20 cellular contexts compared by ENCODE assay signal in the genomic region with DNA sequence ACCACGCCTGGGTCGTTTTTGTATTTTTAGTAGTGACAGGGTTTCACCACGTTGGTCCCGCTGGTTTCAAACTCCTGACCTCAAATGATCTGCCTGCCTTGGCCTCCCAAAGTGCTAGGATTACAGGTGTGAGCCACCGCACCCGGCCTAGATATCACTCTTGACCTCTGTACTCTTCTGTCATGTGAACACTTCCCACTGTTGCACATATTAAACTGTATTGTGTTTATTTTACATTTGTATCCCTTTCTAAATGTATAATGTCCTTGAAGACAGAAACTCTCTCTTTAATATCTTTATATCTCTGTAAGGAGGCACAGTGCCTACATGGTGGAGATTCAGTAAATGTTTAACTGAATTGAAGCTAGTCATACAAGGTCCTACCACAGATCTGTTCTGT. TPM values are rescaled to one million over a fixed set of nuclear protein-coding genes. Genes with fewer than 3 reads are reported as not detected.
DNase-seq lines count a peak whose midpoint lies in the region; ATAC-seq and TF ChIP-seq lines count a peak whose summit lies in the region.
"Had no signal": no experiment of that assay in that cellular context is flagged by ENCODE, and none has a peak within 500 bp of the region (broad histone marks: within the 10 kb centered on the region; RNA-seq: fewer than 3 reads in every experiment).

No MANE protein-coding gene starts in this region.

- H3K9me3 Mint-ChIP-seq in activated CD4-positive, alpha-beta memory T cell treated with anti-CD3 and anti-CD28 coated beads for 36 hours = no peaks in the 10 kb centered on the region
- H3K9me3 Mint-ChIP-seq in activated CD4-positive, alpha-beta memory T cell treated with anti-CD3 and anti-CD28 coated beads, Interleukin-2, amount 10 ng/mL, durations not matched to agents 7 days and 5 days = no peaks in the 10 kb centered on the region
- no peaks in the 10 kb centered on the region for H3K9me3 Mint-ChIP-seq in HFFc6
- H3K9me3 Mint-ChIP-seq in effector memory CD8-positive, alpha-beta T cell = no peaks in the 10 kb centered on the region
- no peaks in the 10 kb centered on the region for H3K9me3 Mint-ChIP-seq in stimulated activated effector memory CD8-positive, alpha-beta T cell treated with anti-CD3 and anti-CD28 coated beads, Interleukin-12 subunit alpha, Interleukin-12 subunit beta, amount 100 ng/mL, for 72 hours

- CTCF ChIA-PET in activated CD4-positive, alpha-beta memory T cell treated with anti-CD3 and anti-CD28 coated beads for 36 hours (lab: Charles Lee) = interaction anchor here (4.1 kb wide), 1 partner anchor 17 kb away, joined by 20 read pairs; no protein-coding TSS in a partner anchor
- CTCF ChIA-PET in activated CD4-positive, alpha-beta memory T cell treated with anti-CD3 and anti-CD28 coated beads, Interleukin-2, amount 10 ng/mL, durations not matched to agents 7 days and 5 days (lab: Charles Lee) = interaction anchor here (0.5 to 1.7 kb wide), 3 partner anchors 17 to 605 kb away, joined by 3 to 7 read pairs (median 3); no protein-coding TSS in a partner anchor

- H3K4me3 Mint-ChIP-seq in activated CD4-positive, alpha-beta memory T cell treated with anti-CD3 and anti-CD28 coated beads for 36 hours = no peak overlapping the region
- H3K4me3 Mint-ChIP-seq in activated CD4-positive, alpha-beta memory T cell treated with anti-CD3 and anti-CD28 coated beads, Interleukin-2, amount 10 ng/mL, durations not matched to agents 7 days and 5 days = no peak overlapping the region
- no peak overlapping the region for H3K4me3 Mint-ChIP-seq in HFFc6
- H3K4me3 Mint-ChIP-seq in effector memory CD8-positive, alpha-beta T cell = no peak overlapping the region
- no peak overlapping the region for H3K4me3 Mint-ChIP-seq in stimulated activated effector memory CD8-positive, alpha-beta T cell treated with anti-CD3 and anti-CD28 coated beads, Interleukin-12 subunit alpha, Interleukin-12 subunit beta, amount 100 ng/mL, for 72 hours

- peaks cover 2% of the 10 kb centered on the region for H3K4me1 Mint-ChIP-seq in activated CD4-positive, alpha-beta memory T cell treated with anti-CD3 and anti-CD28 coated beads for 36 hours (ENCODE audit: low read depth)
- peaks cover 2% of the 10 kb centered on the region for H3K4me1 Mint-ChIP-seq in activated CD4-positive, alpha-beta memory T cell treated with anti-CD3 and anti-CD28 coated beads, Interleukin-2, amount 10 ng/mL, durations not matched to agents 7 days and 5 days
- peaks cover 21% of the 10 kb centered on the region for H3K4me1 Mint-ChIP-seq in HFFc6 (ENCODE audit: low read depth)
- no peaks in the 10 kb centered on the region for H3K4me1 Mint-ChIP-seq in effector memory CD8-positive, alpha-beta T cell (ENCODE audit: low read depth in 2 of 2)
- H3K4me1 Mint-ChIP-seq in stimulated activated effector memory CD8-positive, alpha-beta T cell treated with anti-CD3 and anti-CD28 coated beads, Interleukin-12 subunit alpha, Interleukin-12 subunit beta, amount 100 ng/mL, for 72 hours = no peaks in the 10 kb centered on the region

- H3K27me3 Mint-ChIP-seq in activated CD4-positive, alpha-beta memory T cell treated with anti-CD3 and anti-CD28 coated beads for 36 hours = no peaks in the 10 kb centered on the region
- no peaks in the 10 kb centered on the region for H3K27me3 Mint-ChIP-seq in activated CD4-positive, alpha-beta memory T cell treated with anti-CD3 and anti-CD28 coated beads, Interleukin-2, amount 10 ng/mL, durations not matched to agents 7 days and 5 days
- peaks cover 4% of the 10 kb centered on the region; the same call in 1 of the 2 replicates for H3K27me3 Mint-ChIP-seq in HFFc6 (ENCODE audit: insufficient read depth)
- H3K27me3 Mint-ChIP-seq in effector memory CD8-positive, alpha-beta T cell = no peaks in the 10 kb centered on the region

- POLR2A ChIA-PET in activated CD4-positive, alpha-beta memory T cell treated with anti-CD3 and anti-CD28 coated beads for 36 hours (lab: Charles Lee) = interaction anchor here (1.0 to 1.2 kb wide), 2 partner anchors 17 to 19 kb away, joined by 3 to 4 read pairs; a partner anchor contains a TSS
- POLR2A ChIA-PET in activated CD4-positive, alpha-beta memory T cell treated with anti-CD3 and anti-CD28 coated beads, Interleukin-2, amount 10 ng/mL, durations not matched to agents 7 days and 5 days (lab: Charles Lee) = interaction anchor here (0.8 kb wide), 1 partner anchor 69 kb away, joined by 3 read pairs; no protein-coding TSS in a partner anchor

- DNase-seq in activated CD4-positive, alpha-beta memory T cell treated with anti-CD3 and anti-CD28 coated beads for 36 hours = no peak
- no peak for DNase-seq in activated CD4-positive, alpha-beta memory T cell treated with anti-CD3 and anti-CD28 coated beads, Interleukin-2, amount 10 ng/mL, durations not matched to agents 7 days and 5 days
- DNase-seq in HFFc6 (no peak), mucosa of gallbladder (ENCODE audit: low spot score) (no peak), RPMI8226 (no peak)
- DNase-seq in effector memory CD8-positive, alpha-beta T cell = no peak
- DNase-seq in stimulated activated effector memory CD8-positive, alpha-beta T cell treated with anti-CD3 and anti-CD28 coated beads, Interleukin-12 subunit alpha, Interleukin-12 subunit beta, amount 100 ng/mL, for 72 hours (ENCODE audit: low spot score in 2 of 2) = no peak
- DNase-seq: 8988T, ACHN, DMS53, NCI-H1048, NCI-H1417, NCI-H1694, NCI-H2081, NCI-H226, NCI-H510A, NCI-H69, SHP77 treated with DMSO at 0.1 percent for 48 hours had no signal

- no peak for TF ChIP-seq CTCF in HFFc6 (IDR thresholded peaks at IDR 0.05)

- no peak for ATAC-seq in effector memory CD8-positive, alpha-beta T cell (replicated peaks)
- no peak for ATAC-seq in stimulated activated effector memory CD8-positive, alpha-beta T cell treated with anti-CD3 and anti-CD28 coated beads, Interleukin-12 subunit alpha, Interleukin-12 subunit beta, amount 100 ng/mL, for 72 hours

- peak overlapping the region; percentile 33 for H3K27ac Mint-ChIP-seq in activated CD4-positive, alpha-beta memory T cell treated with anti-CD3 and anti-CD28 coated beads for 36 hours
- no peak overlapping the region for H3K27ac Mint-ChIP-seq in activated CD4-positive, alpha-beta memory T cell treated with anti-CD3 and anti-CD28 coated beads, Interleukin-2, amount 10 ng/mL, durations not matched to agents 7 days and 5 days
- H3K27ac Mint-ChIP-seq in HFFc6 = peak overlapping the region; percentile 19
- peak overlapping the region; percentile 12 to 65 for H3K27ac Mint-ChIP-seq in effector memory CD8-positive, alpha-beta T cell
- H3K27ac Mint-ChIP-seq in stimulated activated effector memory CD8-positive, alpha-beta T cell treated with anti-CD3 and anti-CD28 coated beads, Interleukin-12 subunit alpha, Interleukin-12 subunit beta, amount 100 ng/mL, for 72 hours = peak overlapping the region; percentile 39

- intact Hi-C loops in activated CD4-positive, alpha-beta memory T cell treated with anti-CD3 and anti-CD28 coated beads for 36 hours (cut with micrococcal nuclease) = no loop called here

- peaks cover 59% of the 10 kb centered on the region for H3K36me3 Mint-ChIP-seq in activated CD4-positive, alpha-beta memory T cell treated with anti-CD3 and anti-CD28 coated beads for 36 hours
- peaks cover 76% of the 10 kb centered on the region for H3K36me3 Mint-ChIP-seq in activated CD4-positive, alpha-beta memory T cell treated with anti-CD3 and anti-CD28 coated beads, Interleukin-2, amount 10 ng/mL, durations not matched to agents 7 days and 5 days (ENCODE audit: low read depth)
- peaks cover 44% of the 10 kb centered on the region for H3K36me3 Mint-ChIP-seq in HFFc6 (ENCODE audit: low read depth)
- peaks cover 89% of the 10 kb centered on the region for H3K36me3 Mint-ChIP-seq in effector memory CD8-positive, alpha-beta T cell (ENCODE audit: insufficient read depth)
- H3K36me3 Mint-ChIP-seq in stimulated activated effector memory CD8-positive, alpha-beta T cell treated with anti-CD3 and anti-CD28 coated beads, Interleukin-12 subunit alpha, Interleukin-12 subunit beta, amount 100 ng/mL, for 72 hours = peaks cover 100% of the 10 kb centered on the region

RNA-seq across cellular contexts. Expression of a gene that starts 19.3 kb away (rescaled TPM):
- 100 to 1,000 TPM; 212 to 227 TPM for total RNA-seq in activated CD4-positive, alpha-beta memory T cell treated with anti-CD3 and anti-CD28 coated beads for 36 hours
- 100 to 1,000 TPM; 178 to 188 TPM for total RNA-seq in activated CD4-positive, alpha-beta memory T cell treated with anti-CD3 and anti-CD28 coated beads, Interleukin-2, amount 10 ng/mL, durations not matched to agents 7 days and 5 days
- total RNA-seq in HFFc6 (2021; fragmentation: NEBNext Ultra II Directional; extraction: Animal tissue kit (Norgen Biotek cat#: 25700)) = 100 to 1,000 TPM; 194 to 228 (median 217) TPM
- 125 TPM for total RNA-seq in mucosa of gallbladder

RNA-seq across cellular contexts. Expression of a gene that starts 36.9 kb away (rescaled TPM):
- 10 to 100 TPM; 78.6 to 84.3 TPM for total RNA-seq in activated CD4-positive, alpha-beta memory T cell treated with anti-CD3 and anti-CD28 coated beads for 36 hours
- 10 to 100 TPM; 53.9 to 61.1 TPM for total RNA-seq in activated CD4-positive, alpha-beta memory T cell treated with anti-CD3 and anti-CD28 coated beads, Interleukin-2, amount 10 ng/mL, durations not matched to agents 7 days and 5 days
- 10 to 100 TPM; 85.4 to 98.6 (median 90.6) TPM for total RNA-seq in HFFc6 (2021; fragmentation: NEBNext Ultra II Directional; extraction: Animal tissue kit (Norgen Biotek cat#: 25700))
- total RNA-seq in mucosa of gallbladder = 41.8 TPM

RNA-seq across cellular contexts. Expression of a gene that starts 45.2 kb away (rescaled TPM):
- total RNA-seq in activated CD4-positive, alpha-beta memory T cell treated with anti-CD3 and anti-CD28 coated beads for 36 hours = 10 to 100 TPM; 77.6 to 80.4 TPM
- 10 to 100 TPM; 76.1 to 78.8 TPM for total RNA-seq in activated CD4-positive, alpha-beta memory T cell treated with anti-CD3 and anti-CD28 coated beads, Interleukin-2, amount 10 ng/mL, durations not matched to agents 7 days and 5 days
- total RNA-seq in HFFc6 (2021; fragmentation: NEBNext Ultra II Directional; extraction: Animal tissue kit (Norgen Biotek cat#: 25700)) = 10 to 100 TPM; 57.8 to 87.4 (median 73.9) TPM
- total RNA-seq in mucosa of gallbladder = 43.8 TPM

RNA-seq across cellular contexts. Expression of a gene that starts 46.9 kb away (rescaled TPM):
- total RNA-seq in activated CD4-positive, alpha-beta memory T cell treated with anti-CD3 and anti-CD28 coated beads for 36 hours = 10 to 100 TPM; 27.1 to 27.2 TPM
- 10 to 100 TPM; 31.4 to 32.6 TPM for total RNA-seq in activated CD4-positive, alpha-beta memory T cell treated with anti-CD3 and anti-CD28 coated beads, Interleukin-2, amount 10 ng/mL, durations not matched to agents 7 days and 5 days
- 10 to 100 TPM; 14.6 to 18.3 (median 15.9) TPM for total RNA-seq in HFFc6 (2021; fragmentation: NEBNext Ultra II Directional; extraction: Animal tissue kit (Norgen Biotek cat#: 25700))
- 40.4 TPM for total RNA-seq in mucosa of gallbladder

RNA-seq across cellular contexts. Expression of a gene that starts 59.5 kb away (rescaled TPM):
- 1 to 10 TPM; 1.7 to 2.7 TPM for total RNA-seq in activated CD4-positive, alpha-beta memory T cell treated with anti-CD3 and anti-CD28 coated beads for 36 hours
- 1 to 10 TPM; 1.5 to 1.9 TPM for total RNA-seq in activated CD4-positive, alpha-beta memory T cell treated with anti-CD3 and anti-CD28 coated beads, Interleukin-2, amount 10 ng/mL, durations not matched to agents 7 days and 5 days
- 1 to 10 TPM in 1 of 6 experiments, under 1 TPM in 2, not detected in 3; 0.40 to 1.1 (median 0.99) TPM for total RNA-seq in HFFc6 (2021; fragmentation: NEBNext Ultra II Directional; extraction: Animal tissue kit (Norgen Biotek cat#: 25700))
- total RNA-seq in mucosa of gallbladder = 0.78 TPM
- total RNA-seq: G401, HT-29 had no signal
